ENCODE assay signal across 8 cellular contexts in genomic region chr6:144585217-144585814, GRCh38.
A peak's percentile ranks its signal among the peaks of the same experiment; 100 is the strongest.
DNase-seq lines count a peak whose midpoint lies in the region; ATAC-seq and TF ChIP-seq lines count a peak whose summit lies in the region.

No MANE protein-coding gene starts in this region.

- TF ChIP-seq CTCF in OCI-LY1 (IDR thresholded peaks at IDR 0.05; ENCODE audit: low read length), result peak; percentile 80
- peak; percentile 76 for TF ChIP-seq CTCF in natural killer cell (IDR thresholded peaks at IDR 0.05)

- H3K9me3 Mint-ChIP-seq in natural killer cell, result no peaks in the 10 kb centered on the region

- no peak overlapping the region for H3K27ac ChIP-seq in OCI-LY1 (ENCODE audit: low read depth, low read length, poor library complexity, severe bottlenecking)

- H3K4me1 Mint-ChIP-seq in natural killer cell, result peaks cover 43 to 46% of the 10 kb centered on the region in 2 donors

- H3K36me3 ChIP-seq in OCI-LY1 (ENCODE audit: insufficient read depth, low read length), result no peaks in the 10 kb centered on the region

- ATAC-seq in natural killer cell, result no peak
- no peak for ATAC-seq in GM18858 (IDR thresholded peaks at IDR 0.05; ENCODE audit: unreplicated experiment)

- H3K9ac ChIP-seq in OCI-LY1 (ENCODE audit: low read length), result no peak overlapping the region

- peaks cover 73% of the 10 kb centered on the region for H3K4me1 ChIP-seq in OCI-LY1 (ENCODE audit: insufficient read depth, low read length, severe bottlenecking)

- no peaks in the 10 kb centered on the region for H3K79me2 ChIP-seq in OCI-LY1 (ENCODE audit: insufficient read depth, low read length)

- H3K27ac Mint-ChIP-seq in natural killer cell, result peak overlapping the region in 1 of 2 donors; percentile 61

- H3K4me3 Mint-ChIP-seq in natural killer cell, result no peak overlapping the region

- peak overlapping the region; percentile 42; the same call in 1 of the 2 replicates for H3K4me2 ChIP-seq in OCI-LY1 (ENCODE audit: low read length)

- no peak overlapping the region for H2AFZ ChIP-seq in OCI-LY1 (ENCODE audit: low read length)

- DNase-seq in COR-L47 (lab: John Stamatoyannopoulos, UW) (peak; percentile 15), HT1080 (ENCODE audit: low read depth) (peak; percentile 37), dermis blood vessel endothelial cell (peak; percentile 61), natural killer cell (no peak), islet precursor cell (no peak), mucosa of gallbladder (ENCODE audit: low spot score) (no peak)

- no peaks in the 10 kb centered on the region for H3K9me3 ChIP-seq in OCI-LY1 (ENCODE audit: low read length)

- no peaks in the 10 kb centered on the region for H3K9me2 ChIP-seq in OCI-LY1 (ENCODE audit: low read depth, low read length)

- no peaks in the 10 kb centered on the region for H4K20me1 ChIP-seq in OCI-LY1 (ENCODE audit: insufficient read depth, low read length)

- intact Hi-C loops in natural killer cell (cut with micrococcal nuclease), result loop anchor here (10.0 kb wide), 1 partner anchor 629 kb away; no protein-coding TSS in a partner anchor

- no peaks in the 10 kb centered on the region for H3K36me3 Mint-ChIP-seq in natural killer cell

- no peaks in the 10 kb centered on the region for H3K27me3 ChIP-seq in OCI-LY1 (ENCODE audit: insufficient read depth, low read length)

- H3F3A ChIP-seq in OCI-LY1 (ENCODE audit: insufficient read depth, low read length), result 0 out of 2 replicates have a peak, but pooled peaks cover 5% of the 10 kb centered on the region

- H3K4me3 ChIP-seq in OCI-LY1 (ENCODE audit: low read depth, low read length, poor library complexity, severe bottlenecking), result no peak overlapping the region

- H3K27me3 Mint-ChIP-seq in natural killer cell (ENCODE audit: low read depth in 2 of 2), result no peaks in the 10 kb centered on the region

Comparison
In these comparisons a context has a peak if more than half of its experiments do, and no peak if none do; other contexts are left out.
1. DNase-seq: peak in COR-L47 (single experiment), HT1080 (single experiment) and dermis blood vessel endothelial cell (single experiment); none in natural killer cell (single experiment), islet precursor cell (single experiment) and mucosa of gallbladder (single experiment).